11 cellular contexts compared by ENCODE assay signal in genomic region chr20:39825950-39826349, GRCh38.
DNase-seq lines count a peak whose midpoint lies in the region; ATAC-seq and TF ChIP-seq lines count a peak whose summit lies in the region.
"Had no signal": no experiment of that assay in that cellular context is flagged by ENCODE, and none has a peak within 500 bp of the region (broad histone marks: within the 10 kb centered on the region; RNA-seq: fewer than 3 reads in every experiment).

No MANE protein-coding gene starts in this region.

- H3K79me1 ChIP-seq in H9 (ENCODE audit: insufficient read depth, low read depth, low read length, poor library complexity, severe bottlenecking), result no peaks in the 10 kb centered on the region

- H2BK20ac ChIP-seq in H9 (ENCODE audit: low read depth, low read length, poor library complexity, severe bottlenecking), result no peak overlapping the region

- no peak overlapping the region for H4K91ac ChIP-seq in H9 (ENCODE audit: insufficient read length, low read depth, low read length)

- TF ChIP-seq CTCF in GM13976 (IDR thresholded peaks at IDR 0.05; ENCODE audit: borderline replicate concordance, control extremely low read depth, extremely low read depth, insufficient read depth, missing control alignments) (no peak), H9 (conservative IDR thresholded peaks at IDR 0.05) (no peak)

- H2BK12ac ChIP-seq in H9 (ENCODE audit: insufficient read length, low read depth, low read length), result no peak overlapping the region

- H3K23ac ChIP-seq in H9 (ENCODE audit: insufficient read length, low read depth, low read length), result no peak overlapping the region

- peak; percentile 36 for DNase-seq in GM13976 (ENCODE audit: low spot score)
- DNase-seq in epithelial cell of prostate (ENCODE audit: low read depth, low spot score), result no peak
- no peak for DNase-seq in COR-L47 (lab: John Stamatoyannopoulos, UW)
- no peak for DNase-seq in H9
- DNase-seq in activated CD4-positive, alpha-beta T cell treated with anti-CD3 and anti-CD28 coated beads for 1 hour, result no peak
- no peak for DNase-seq in NCI-H526 (lab: John Stamatoyannopoulos, UW)
- DNase-seq: gastrocnemius medialis, WERI-Rb-1 had no signal

- H3K27ac ChIP-seq in epithelial cell of prostate, result peak overlapping the region; percentile 59
- no peak overlapping the region for H3K27ac ChIP-seq in H9 (ENCODE audit: insufficient read length, low read depth, low read length)
- H3K27ac ChIP-seq: gastrocnemius medialis, WERI-Rb-1 had no signal

- H3K23me2 ChIP-seq in H9 (ENCODE audit: insufficient read length, low read depth, low read length, poor library complexity, severe bottlenecking), result no peaks in the 10 kb centered on the region

- H3K56ac ChIP-seq in H9 (ENCODE audit: insufficient read length, low read depth, low read length), result no peak overlapping the region

- no peak overlapping the region for H2BK120ac ChIP-seq in H9 (ENCODE audit: low read depth, low read length, poor library complexity, severe bottlenecking)

- H3K4ac ChIP-seq in H9 (ENCODE audit: low read depth, low read length), result no peak overlapping the region

- H2BK5ac ChIP-seq in H9 (ENCODE audit: insufficient read length, low read length), result no peak overlapping the region

- no peak overlapping the region for H3T11ph ChIP-seq in H9 (ENCODE audit: low read length)

- no peak overlapping the region for H3K4me3 Mint-ChIP-seq in H9
- H3K4me3 Mint-ChIP-seq: nephron had no signal

- no peak overlapping the region for H3K9ac ChIP-seq in H9 (ENCODE audit: extremely low read depth, insufficient read length, low read length)

- no peaks in the 10 kb centered on the region for H3K27me3 ChIP-seq in H9 (ENCODE audit: insufficient read depth, low read length)
- H3K27me3 ChIP-seq: gastrocnemius medialis had no signal

- no peaks in the 10 kb centered on the region for H3K36me3 Mint-ChIP-seq in H9 (ENCODE audit: insufficient read depth in 1 of 3, low read depth in 3 of 3)

- no peaks in the 10 kb centered on the region for H3K9me3 Mint-ChIP-seq in H9
- H3K9me3 Mint-ChIP-seq: nephron had no signal

- H2AFZ ChIP-seq in H9 (ENCODE audit: low read length), result no peak overlapping the region

- H3K9me3 ChIP-seq in H9 (ENCODE audit: control insufficient read depth, low read depth, low read length), result no peaks in the 10 kb centered on the region
- H3K9me3 ChIP-seq: gastrocnemius medialis had no signal

- peaks cover 9 to 13% of the 10 kb centered on the region in 2 experiments for H3K4me1 Mint-ChIP-seq in H9

- no peak overlapping the region for H2AK5ac ChIP-seq in H9 (ENCODE audit: insufficient read length, low read length)

- no CpG with 5 or more reads among the region's 3 CpGs for WGBS in H9 (ENCODE audit: extremely low coverage, insufficient read length, low lambda C conversion rate)

- no peak overlapping the region for H4K5ac ChIP-seq in H9 (ENCODE audit: insufficient read length, low read depth, low read length)

- H4K8ac ChIP-seq in H9 (replicated peaks; ENCODE audit: insufficient read length, low read depth, low read length), result no peak overlapping the region

- no peak overlapping the region for H3K27ac Mint-ChIP-seq in H9

- ATAC-seq in GM21390 (IDR thresholded peaks at IDR 0.05; ENCODE audit: unreplicated experiment), result peak; percentile 60
- ATAC-seq in HG03342 (IDR thresholded peaks at IDR 0.05; ENCODE audit: unreplicated experiment), result peak; percentile 60
- ATAC-seq: gastrocnemius medialis had no signal

- H3K4me2 ChIP-seq in H9 (ENCODE audit: insufficient read depth, insufficient read length, low read length), result no peak overlapping the region

- in situ Hi-C loops in GM13976 (cut with MboI; ENCODE audit: low sequenced_read_pairs, unreplicated experiment), result no loop called here

- no peaks in the 10 kb centered on the region for H3K79me2 ChIP-seq in H9 (ENCODE audit: insufficient read depth, low read length)

- H4K20me1 ChIP-seq in H9 (ENCODE audit: control insufficient read depth, insufficient read depth, insufficient read length), result no peaks in the 10 kb centered on the region

- H3K14ac ChIP-seq in H9 (ENCODE audit: insufficient read depth, low read length), result no peak overlapping the region

- H3K18ac ChIP-seq in H9 (ENCODE audit: insufficient read length, low read depth, low read length), result no peak overlapping the region

- no peaks in the 10 kb centered on the region for H3K27me3 Mint-ChIP-seq in H9 (ENCODE audit: low read depth)

- H2BK15ac ChIP-seq in H9 (ENCODE audit: low read depth, low read length), result no peak overlapping the region

- H3K4me1 ChIP-seq in H9 (ENCODE audit: insufficient read depth, low read length), result peaks cover 3% of the 10 kb centered on the region; the same call in 1 of the 2 replicates
